Comparison of ENCODE assay signal across 11 cellular contexts in genomic region chr2:12918841-12919445, GRCh38.
DNase-seq lines count a peak whose midpoint lies in the region; ATAC-seq, FAIRE-seq and TF ChIP-seq lines count a peak whose summit lies in the region.
"Had no signal": no experiment of that assay in that cellular context is flagged by ENCODE, and none has a peak within 500 bp of the region (broad histone marks: within the 10 kb centered on the region; RNA-seq: fewer than 3 reads in every experiment).

No MANE protein-coding gene starts in this region.

- peak; percentile 80 to 98 (median 93) for ATAC-seq in heart right ventricle
- no peak for ATAC-seq in GM18868 (IDR thresholded peaks at IDR 0.05; ENCODE audit: unreplicated experiment)
- ATAC-seq in GM21423 (IDR thresholded peaks at IDR 0.05; ENCODE audit: unreplicated experiment) = no peak

- H3K27ac ChIP-seq in ascending aorta = peak overlapping the region; percentile 78 to 87
- peak overlapping the region; percentile 27 to 86 (median 76) for H3K27ac ChIP-seq in heart right ventricle
- H3K27ac ChIP-seq in rectal smooth muscle tissue (ENCODE audit: low read depth, low read length) = peak overlapping the region; percentile 38
- H3K27ac ChIP-seq in dorsolateral prefrontal cortex = peak overlapping the region in 21 of 59 donors; percentile 0 to 63 (median 32)

- H3K27me3 ChIP-seq in ascending aorta = no peaks in the 10 kb centered on the region
- no peaks in the 10 kb centered on the region for H3K27me3 ChIP-seq in heart right ventricle
- no peaks in the 10 kb centered on the region for H3K27me3 ChIP-seq in rectal smooth muscle tissue (ENCODE audit: control insufficient read depth, insufficient read depth, low read length)
- H3K27me3 ChIP-seq in dorsolateral prefrontal cortex = no peaks in the 10 kb centered on the region

- no peaks in the 10 kb centered on the region for H3K36me3 ChIP-seq in ascending aorta
- H3K36me3 ChIP-seq in heart right ventricle = no peaks in the 10 kb centered on the region
- no peaks in the 10 kb centered on the region for H3K36me3 ChIP-seq in rectal smooth muscle tissue (ENCODE audit: control insufficient read depth, insufficient read depth, low read length)

- 27 to 31% methylated on average over 7 of the region's 7 CpGs for WGBS in heart right ventricle, 2 donors

- DNase-seq in Ammon's horn (ENCODE audit: low spot score) = peak; percentile 14
- DNase-seq in ascending aorta (ENCODE audit: low spot score in 2 of 2) = peak in 1 of 2 donors; percentile 83
- peak; percentile 61 to 63 for DNase-seq in heart right ventricle
- DNase-seq in dorsolateral prefrontal cortex = no peak
- DNase-seq in RCC 7860 (ENCODE audit: low spot score) = no peak
- DNase-seq: activated CD8-positive, alpha-beta memory T cell treated with anti-CD3 and anti-CD28 coated beads, Interleukin-2, amount 50 U/mL, for 4 hours; CD8-positive, alpha-beta memory T cell; NCI-H2107 had no signal

- no peak overlapping the region for H3K9ac ChIP-seq in rectal smooth muscle tissue (ENCODE audit: low read length)

- intact Hi-C loops in ascending aorta (cut with DNase I) = loop anchor here (2.0 kb wide), 2 partner anchors 98 to 198 kb away; no protein-coding TSS in a partner anchor
- intact Hi-C loops in heart right ventricle (cut with DNase I) = loop anchor here in 3 of 10 donors (5.0 to 10.0 kb wide), 4 partner anchors 72 to 102 kb away; no protein-coding TSS in a partner anchor
- intact Hi-C loops in dorsolateral prefrontal cortex (cut with DNase I) = no loop called here

- H3K9me3 ChIP-seq in ascending aorta (no peaks in the 10 kb centered on the region), heart right ventricle (no peaks in the 10 kb centered on the region)

- H3K4me1 ChIP-seq in ascending aorta (peaks cover 0 to 10% of the 10 kb centered on the region in 2 donors), heart right ventricle (peaks cover 0 to 29% (median 21%) of the 10 kb centered on the region in 9 donors), rectal smooth muscle tissue (ENCODE audit: control insufficient read depth, insufficient read depth, low read length) (peaks cover 17% of the 10 kb centered on the region)

- FAIRE-seq in RCC 7860 (lab: Jason Lieb, UNC) = no peak

- peak overlapping the region in 1 of 2 donors; percentile 24 for H3K4me3 ChIP-seq in ascending aorta
- peak overlapping the region in 1 of 10 donors; percentile 2 for H3K4me3 ChIP-seq in heart right ventricle
- no peak overlapping the region for H3K4me3 ChIP-seq in rectal smooth muscle tissue (ENCODE audit: low read length)
- H3K4me3 ChIP-seq in dorsolateral prefrontal cortex = no peak overlapping the region

- TF ChIP-seq CTCF in ascending aorta (IDR thresholded peaks at IDR 0.05) (no peak), heart right ventricle (IDR thresholded peaks at IDR 0.05) (no peak), dorsolateral prefrontal cortex (IDR thresholded peaks at IDR 0.05 in 54 of 56, conservative IDR thresholded peaks at IDR 0.05 in 2 of 56; ENCODE audit: low read depth in 1 of 56, partially characterized antibody in 56 of 56) (no peak)

Comparison
In these comparisons a context has a peak if more than half of its experiments do, and no peak if none do; other contexts are left out.
1. DNase-seq: peak in Ammon's horn (single experiment) and heart right ventricle (2 of 2); none in dorsolateral prefrontal cortex (0 of 10) and RCC 7860 (single experiment).
2. ATAC-seq: peak in heart right ventricle (8 of 8); none in GM18868 (single experiment) and GM21423 (single experiment).